ENCODE assay signal across 8 cellular contexts in genomic region chr22:34111210-34111824, GRCh38.
DNase-seq lines count a peak whose midpoint lies in the region; ATAC-seq lines count a peak whose summit lies in the region.

No MANE protein-coding gene starts in this region.

- H4K20me1 ChIP-seq in Karpas-422 (ENCODE audit: insufficient read depth, low read depth, low read length), result no peaks in the 10 kb centered on the region

- H3K9ac ChIP-seq in Karpas-422 (ENCODE audit: low read length) (no peak overlapping the region), adipocyte (ENCODE audit: low read length) (no peak overlapping the region)

- no peak overlapping the region for H2AFZ ChIP-seq in Karpas-422 (ENCODE audit: low read length)

- no peaks in the 10 kb centered on the region for H3K79me2 ChIP-seq in Karpas-422 (ENCODE audit: low read length)

- H3K36me3 ChIP-seq in Karpas-422 (ENCODE audit: insufficient read depth, low read length), result no peaks in the 10 kb centered on the region
- no peaks in the 10 kb centered on the region for H3K36me3 ChIP-seq in adipocyte (ENCODE audit: control insufficient read depth, insufficient read depth, low read length, severe bottlenecking)
- no peaks in the 10 kb centered on the region for H3K36me3 ChIP-seq in iPS DF 6.9 (ENCODE audit: control insufficient read depth, insufficient read depth, low read length)

- no peak overlapping the region for H3K27ac ChIP-seq in Karpas-422 (ENCODE audit: low read length)
- no peak overlapping the region for H3K27ac ChIP-seq in iPS DF 6.9 (ENCODE audit: low read length)

- peak; percentile 25 for DNase-seq in activated CD4-positive, alpha-beta T cell treated with anti-CD3 and anti-CD28 coated beads for 48 hours
- no peak for DNase-seq in activated CD4-positive, alpha-beta T cell treated with anti-CD3 and anti-CD28 coated beads for 1 hour
- DNase-seq in Karpas-422, result peak; percentile 72
- peak; percentile 57 for DNase-seq in adipocyte (ENCODE audit: low read depth)
- DNase-seq in iPS DF 6.9 (ENCODE audit: low read depth, low spot score), result peak; percentile 9
- peak; percentile 17 for DNase-seq in stimulated activated naive CD8-positive, alpha-beta T cell treated with anti-CD3 and anti-CD28 coated beads, Interleukin-15, Interleukin-2, amounts not matched to agents 100 U/mL and 50 U/mL, for 24 hours
- no peak for DNase-seq in H4 (ENCODE audit: low spot score)

- no peak overlapping the region for H3K4me2 ChIP-seq in Karpas-422 (ENCODE audit: low read depth, low read length, poor library complexity, severe bottlenecking)

- no peaks in the 10 kb centered on the region for H3K9me2 ChIP-seq in Karpas-422 (replicated peaks; ENCODE audit: insufficient read depth, low read length)

- no CpG with 5 or more reads among the region's 7 CpGs for WGBS in iPS DF 6.9 (ENCODE audit: insufficient coverage, insufficient read length)

- no peak for ATAC-seq in stimulated activated naive CD8-positive, alpha-beta T cell treated with anti-CD3 and anti-CD28 coated beads, Interleukin-15, Interleukin-2, amounts not matched to agents 100 U/mL and 50 U/mL, for 24 hours
- no peak for ATAC-seq in GM21737 (IDR thresholded peaks at IDR 0.05; ENCODE audit: unreplicated experiment)

- H3K4me1 ChIP-seq in Karpas-422 (ENCODE audit: low read length), result no peaks in the 10 kb centered on the region
- no peaks in the 10 kb centered on the region for H3K4me1 ChIP-seq in adipocyte (ENCODE audit: control insufficient read depth, insufficient read depth, low read length)
- H3K4me1 ChIP-seq in iPS DF 6.9 (ENCODE audit: control insufficient read depth, insufficient read depth, low read length), result no peaks in the 10 kb centered on the region

- H3K4me3 ChIP-seq in Karpas-422 (ENCODE audit: low read length) (no peak overlapping the region), adipocyte (ENCODE audit: low read length) (no peak overlapping the region), iPS DF 6.9 (ENCODE audit: low read length) (no peak overlapping the region)

- H3K9me3 ChIP-seq in Karpas-422 (ENCODE audit: low read length), result no peaks in the 10 kb centered on the region
- H3K9me3 ChIP-seq in adipocyte (ENCODE audit: control insufficient read depth, low read length), result peaks cover 3% of the 10 kb centered on the region
- no peaks in the 10 kb centered on the region for H3K9me3 ChIP-seq in iPS DF 6.9 (ENCODE audit: control insufficient read depth, insufficient read depth, low read length)

- H3K27me3 ChIP-seq in Karpas-422 (ENCODE audit: low read length) (no peaks in the 10 kb centered on the region), adipocyte (replicated peaks; ENCODE audit: control insufficient read depth, insufficient read depth, low read length) (peaks cover 13% of the 10 kb centered on the region), iPS DF 6.9 (ENCODE audit: control insufficient read depth, insufficient read depth, low read length) (peaks cover 1% of the 10 kb centered on the region; the same call in 1 of the 2 replicates)

Comparison
In these comparisons a context has a peak if more than half of its experiments do, and no peak if none do; other contexts are left out.
1. DNase-seq: peak in activated CD4-positive, alpha-beta T cell treated with anti-CD3 and anti-CD28 coated beads for 48 hours (single experiment), Karpas-422 (single experiment), adipocyte (single experiment), iPS DF 6.9 (single experiment) and stimulated activated naive CD8-positive, alpha-beta T cell treated with anti-CD3 and anti-CD28 coated beads, Interleukin-15, Interleukin-2, amounts not matched to agents 100 U/mL and 50 U/mL, for 24 hours (single experiment); none in activated CD4-positive, alpha-beta T cell treated with anti-CD3 and anti-CD28 coated beads for 1 hour (single experiment) and H4 (single experiment).